In the genomic region with DNA sequence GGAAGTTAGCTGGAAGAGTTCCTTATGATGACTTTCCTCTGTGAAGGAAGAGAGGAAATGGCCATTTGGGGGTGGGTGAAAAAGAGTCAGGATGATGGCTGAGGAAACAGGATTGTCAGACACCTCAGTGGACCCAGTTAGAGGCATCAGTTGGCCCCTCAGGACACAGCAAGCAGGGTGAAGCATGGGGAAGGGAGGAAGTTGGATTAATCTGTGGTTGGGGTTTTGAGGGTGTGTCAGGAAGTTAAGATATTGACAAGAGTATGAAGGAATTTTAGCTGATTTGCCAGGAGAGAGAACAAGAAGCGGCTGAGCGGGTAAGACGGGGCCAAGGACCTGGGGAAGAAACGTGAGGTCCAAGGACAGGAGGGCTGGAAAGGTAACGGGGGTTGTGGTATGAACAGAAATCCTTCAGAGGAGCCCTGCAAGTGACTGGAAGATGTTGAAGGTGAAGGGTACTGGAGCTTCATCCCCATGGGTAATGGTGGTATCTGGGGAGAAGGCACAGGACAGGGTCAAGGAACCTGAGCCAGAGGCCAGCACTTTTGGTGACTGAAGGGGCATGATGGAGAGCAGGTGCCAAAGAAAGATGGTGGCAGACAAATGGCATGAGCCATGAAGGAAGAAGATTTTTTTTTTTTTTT, we compare ENCODE assay signal across 10 cellular contexts. TPM values are rescaled to one million over a fixed set of nuclear protein-coding genes. Genes with fewer than 3 reads are reported as not detected.
DNase-seq lines count a peak whose midpoint lies in the region; ATAC-seq, FAIRE-seq and TF ChIP-seq lines count a peak whose summit lies in the region.
"Had no signal": no experiment of that assay in that cellular context is flagged by ENCODE, and none has a peak within 500 bp of the region (broad histone marks: within the 10 kb centered on the region; RNA-seq: fewer than 3 reads in every experiment).

No MANE protein-coding gene starts in this region.

- H3K27ac Mint-ChIP-seq in HFFc6 (peak overlapping the region; percentile 58), mesothelial cell of epicardium (peak overlapping the region; percentile 48)
- peak overlapping the region; percentile 64 for H3K27ac Mint-ChIP-seq in activated CD8-positive, alpha-beta memory T cell treated with anti-CD3 and anti-CD28 coated beads, Interleukin-2, amount 10 ng/mL, durations not matched to agents 7 days and 5 days

- peaks cover 37% of the 10 kb centered on the region for H3K36me3 Mint-ChIP-seq in HFFc6 (ENCODE audit: low read depth)
- H3K36me3 Mint-ChIP-seq in activated CD8-positive, alpha-beta memory T cell treated with anti-CD3 and anti-CD28 coated beads, Interleukin-2, amount 10 ng/mL, durations not matched to agents 7 days and 5 days: peaks cover 20% of the 10 kb centered on the region
- H3K36me3 Mint-ChIP-seq in mesothelial cell of epicardium: peaks cover 5% of the 10 kb centered on the region

- CTCF ChIA-PET in activated CD8-positive, alpha-beta memory T cell treated with anti-CD3 and anti-CD28 coated beads, Interleukin-2, amount 10 ng/mL, durations not matched to agents 7 days and 5 days (lab: Charles Lee): no interaction called here

- TF ChIP-seq CTCF in HFFc6 (IDR thresholded peaks at IDR 0.05) (no peak), mesothelial cell of epicardium (IDR thresholded peaks at IDR 0.05; ENCODE audit: unreplicated experiment) (no peak)

- H3K9me3 Mint-ChIP-seq in HFFc6 (no peaks in the 10 kb centered on the region), mesothelial cell of epicardium (no peaks in the 10 kb centered on the region)
- H3K9me3 Mint-ChIP-seq in activated CD8-positive, alpha-beta memory T cell treated with anti-CD3 and anti-CD28 coated beads, Interleukin-2, amount 10 ng/mL, durations not matched to agents 7 days and 5 days (ENCODE audit: low read depth): no peaks in the 10 kb centered on the region

- DNase-seq in HFFc6 (no peak), mesothelial cell of epicardium (ENCODE audit: low spot score in 2 of 2, unreplicated experiment in 2 of 2) (no peak), NCI-H128 (lab: John Stamatoyannopoulos, UW; ENCODE audit: unreplicated experiment) (no peak), NCI-H510A treated with DMSO at 0.1 percent for 48 hours (lab: John Stamatoyannopoulos, UW) (no peak), HTR-8/SVneo (ENCODE audit: insufficient read length, low spot score) (no peak)
- DNase-seq in activated CD8-positive, alpha-beta memory T cell treated with anti-CD3 and anti-CD28 coated beads, Interleukin-2, amount 10 ng/mL, durations not matched to agents 7 days and 5 days: peak; percentile 38
- DNase-seq: MG63 had no signal

- H3K9ac ChIP-seq in BLaER1 treated with 17β-estradiol and CSF1 and Interleukin-3, amounts not matched to agents 10 nM and 100 nM: peak overlapping the region in 9 of 11 experiments; percentile 8 to 91 (median 48); a peak in 11 of 22 replicates

- H3K27me3 ChIP-seq in BLaER1 treated with 17β-estradiol and CSF1 and Interleukin-3, amounts not matched to agents 10 nM and 100 nM: no peaks in the 10 kb centered on the region
- H3K27me3 ChIP-seq: MG63 had no signal

- peak overlapping the region in 7 of 11 experiments; percentile 15 to 44 (median 25); a peak in 9 of 22 replicates for H3K27ac ChIP-seq in BLaER1 treated with 17β-estradiol and CSF1 and Interleukin-3, amounts not matched to agents 10 nM and 100 nM

- peak overlapping the region in 8 of 10 experiments; percentile 78 to 99 (median 82); a peak in 16 of 20 replicates for H3K4me3 ChIP-seq in BLaER1 treated with 17β-estradiol and CSF1 and Interleukin-3, amounts not matched to agents 10 nM and 100 nM
- H3K4me3 ChIP-seq: MG63 had no signal

- peak overlapping the region; percentile 92 to 99 (median 96) for H3K4me2 ChIP-seq in BLaER1 treated with 17β-estradiol and CSF1 and Interleukin-3, amounts not matched to agents 10 nM and 100 nM

- H3K4me1 ChIP-seq in BLaER1 treated with 17β-estradiol and CSF1 and Interleukin-3, amounts not matched to agents 10 nM and 100 nM: peaks cover 44 to 73% (median 50%) of the 10 kb centered on the region in 10 experiments

- ATAC-seq in activated CD8-positive, alpha-beta memory T cell treated with anti-CD3 and anti-CD28 coated beads, Interleukin-2, amount 10 ng/mL, durations not matched to agents 7 days and 5 days: no peak
- no peak for ATAC-seq in GM21447 (IDR thresholded peaks at IDR 0.05; ENCODE audit: unreplicated experiment)

- no peak for FAIRE-seq in HTR-8/SVneo (lab: Jason Lieb, UNC)
- FAIRE-seq: islet of Langerhans had no signal

- peaks cover 43 to 76% (median 74%) of the 10 kb centered on the region in 11 experiments for H4K20me1 ChIP-seq in BLaER1 treated with 17β-estradiol and CSF1 and Interleukin-3, amounts not matched to agents 10 nM and 100 nM

- H3K4me1 Mint-ChIP-seq in HFFc6 (ENCODE audit: low read depth) (peaks cover 55% of the 10 kb centered on the region), mesothelial cell of epicardium (peaks cover 44% of the 10 kb centered on the region)
- H3K4me1 Mint-ChIP-seq in activated CD8-positive, alpha-beta memory T cell treated with anti-CD3 and anti-CD28 coated beads, Interleukin-2, amount 10 ng/mL, durations not matched to agents 7 days and 5 days: peaks cover 39% of the 10 kb centered on the region

- H3K9me3 ChIP-seq in BLaER1 treated with 17β-estradiol and CSF1 and Interleukin-3, amounts not matched to agents 10 nM and 100 nM (replicated peaks in 1 of 11): no peaks in the 10 kb centered on the region
- H3K9me3 ChIP-seq: MG63 had no signal

- H3K36me3 ChIP-seq in BLaER1 treated with 17β-estradiol and CSF1 and Interleukin-3, amounts not matched to agents 10 nM and 100 nM: peaks cover 44 to 61% (median 55%) of the 10 kb centered on the region in 11 experiments

- H3K27me3 Mint-ChIP-seq in HFFc6 (ENCODE audit: insufficient read depth): peaks cover 7% of the 10 kb centered on the region
- no peaks in the 10 kb centered on the region for H3K27me3 Mint-ChIP-seq in activated CD8-positive, alpha-beta memory T cell treated with anti-CD3 and anti-CD28 coated beads, Interleukin-2, amount 10 ng/mL, durations not matched to agents 7 days and 5 days
- H3K27me3 Mint-ChIP-seq in mesothelial cell of epicardium (ENCODE audit: low read depth): no peaks in the 10 kb centered on the region

- peak overlapping the region; percentile 71 for H3K4me3 Mint-ChIP-seq in HFFc6
- peak overlapping the region; percentile 14 for H3K4me3 Mint-ChIP-seq in activated CD8-positive, alpha-beta memory T cell treated with anti-CD3 and anti-CD28 coated beads, Interleukin-2, amount 10 ng/mL, durations not matched to agents 7 days and 5 days
- no peak overlapping the region for H3K4me3 Mint-ChIP-seq in mesothelial cell of epicardium

RNA-seq across cellular contexts. Expression of a gene that starts 2.7 kb away (rescaled TPM):
- total RNA-seq in HFFc6 (2021; fragmentation: NEBNext Ultra II Directional; extraction: Animal tissue kit (Norgen Biotek cat#: 25700)): 10 to 100 TPM; 22.2 to 38.4 (median 28.3) TPM
- 10 to 100 TPM; 12.9 to 15.5 TPM for total RNA-seq in activated CD8-positive, alpha-beta memory T cell treated with anti-CD3 and anti-CD28 coated beads, Interleukin-2, amount 10 ng/mL, durations not matched to agents 7 days and 5 days
- 12.7 to 13.0 TPM (median 12.9 TPM) in 3 replicates for total RNA-seq in mesothelial cell of epicardium

RNA-seq across cellular contexts. Expression of a gene that starts 5.5 kb away (rescaled TPM):
- total RNA-seq in HFFc6 (2021; fragmentation: NEBNext Ultra II Directional; extraction: Animal tissue kit (Norgen Biotek cat#: 25700)): 100 to 1,000 TPM; 156 to 198 (median 183) TPM
- total RNA-seq in activated CD8-positive, alpha-beta memory T cell treated with anti-CD3 and anti-CD28 coated beads, Interleukin-2, amount 10 ng/mL, durations not matched to agents 7 days and 5 days: 10 to 100 TPM; 38.7 to 54.5 TPM
- total RNA-seq in mesothelial cell of epicardium: 256 to 266 TPM (median 266 TPM) in 3 replicates

RNA-seq across cellular contexts. Expression of a gene that starts 44.0 kb away (rescaled TPM):
- not detected for total RNA-seq in HFFc6 (2021; fragmentation: NEBNext Ultra II Directional; extraction: Animal tissue kit (Norgen Biotek cat#: 25700))
- total RNA-seq in activated CD8-positive, alpha-beta memory T cell treated with anti-CD3 and anti-CD28 coated beads, Interleukin-2, amount 10 ng/mL, durations not matched to agents 7 days and 5 days: not detected
- total RNA-seq in mesothelial cell of epicardium: 0.29 to 0.71 TPM (median 0.66 TPM) in 3 replicates
